14 cellular contexts compared by ENCODE assay signal in the genomic region with DNA sequence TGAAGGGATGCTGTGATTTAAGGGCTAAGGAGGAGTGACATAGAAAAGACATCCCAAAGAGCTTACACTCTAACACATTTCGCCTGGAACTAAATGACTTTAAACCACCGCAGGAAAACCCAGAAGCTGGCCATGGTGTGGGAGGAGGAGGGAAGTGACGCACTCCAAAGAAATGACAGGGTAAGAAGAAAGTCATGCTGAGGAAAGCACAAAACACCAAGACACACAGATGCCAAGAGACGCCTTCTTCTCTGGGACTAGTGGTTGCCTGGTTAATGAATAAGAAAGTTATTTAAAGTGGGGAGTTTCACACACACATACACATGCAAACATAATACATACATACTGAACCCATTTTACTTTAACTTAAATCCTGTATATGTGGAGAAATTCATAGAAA.
A peak's percentile ranks its signal among the peaks of the same experiment; 100 is the strongest.
DNase-seq lines count a peak whose midpoint lies in the region; ATAC-seq and TF ChIP-seq lines count a peak whose summit lies in the region.
"Had no signal": no experiment of that assay in that cellular context is flagged by ENCODE, and none has a peak within 500 bp of the region (broad histone marks: within the 10 kb centered on the region; RNA-seq: fewer than 3 reads in every experiment).

No MANE protein-coding gene starts in this region.

- no peaks in the 10 kb centered on the region for H3K36me3 Mint-ChIP-seq in activated CD4-positive, alpha-beta T cell treated with anti-CD3 and anti-CD28 coated beads, Interleukin-2, amount 10 ng/mL, durations not matched to agents 7 days and 5 days (ENCODE audit: low read depth)
- H3K36me3 Mint-ChIP-seq: activated CD8-positive, alpha-beta memory T cell treated with anti-CD3 and anti-CD28 coated beads, Interleukin-2, amount 10 ng/mL, durations not matched to agents 7 days and 5 days had no signal

- H3K27me3 Mint-ChIP-seq in activated CD4-positive, alpha-beta T cell treated with anti-CD3 and anti-CD28 coated beads, Interleukin-2, amount 10 ng/mL, durations not matched to agents 7 days and 5 days: peaks cover 30% of the 10 kb centered on the region

- H2AFZ ChIP-seq in osteoblast (ENCODE audit: low read length): peak overlapping the region; percentile 39
- H2AFZ ChIP-seq: GM23338 had no signal

- peak overlapping the region; percentile 47 for H3K4me2 ChIP-seq in osteoblast (ENCODE audit: insufficient read depth, low read length)
- H3K4me2 ChIP-seq: GM23338, KMS-11 had no signal

- H4K20me1 ChIP-seq in osteoblast (ENCODE audit: insufficient read depth, low read length): no peaks in the 10 kb centered on the region

- POLR2A ChIA-PET in activated CD4-positive, alpha-beta T cell treated with anti-CD3 and anti-CD28 coated beads, Interleukin-2, amount 10 ng/mL, durations not matched to agents 7 days and 5 days (lab: Charles Lee): no interaction called here

- CTCF ChIA-PET in activated CD4-positive, alpha-beta T cell treated with anti-CD3 and anti-CD28 coated beads, Interleukin-2, amount 10 ng/mL, durations not matched to agents 7 days and 5 days (lab: Charles Lee): no interaction called here

- TF ChIP-seq CTCF in GM12865 (IDR thresholded peaks at IDR 0.05; ENCODE audit: insufficient read depth, low read depth, low read length, missing control alignments) (no peak), cardiac fibroblast (IDR thresholded peaks at IDR 0.05; ENCODE audit: low read depth, low read length) (no peak), osteoblast (IDR thresholded peaks at IDR 0.05; ENCODE audit: extremely low read depth, low read depth, low read length) (no peak)

- H3K9me3 ChIP-seq in osteoblast (ENCODE audit: low read depth, low read length): no peaks in the 10 kb centered on the region

- peaks cover 21% of the 10 kb centered on the region for H3K4me1 ChIP-seq in osteoblast (ENCODE audit: insufficient read depth, low read length)

- H3K9me3 Mint-ChIP-seq in activated CD4-positive, alpha-beta T cell treated with anti-CD3 and anti-CD28 coated beads, Interleukin-2, amount 10 ng/mL, durations not matched to agents 7 days and 5 days: no peaks in the 10 kb centered on the region
- H3K9me3 Mint-ChIP-seq: GM23338 had no signal

- H3K79me2 ChIP-seq in osteoblast (ENCODE audit: insufficient read depth, low read length): no peaks in the 10 kb centered on the region

- H3K4me1 Mint-ChIP-seq in activated CD4-positive, alpha-beta T cell treated with anti-CD3 and anti-CD28 coated beads, Interleukin-2, amount 10 ng/mL, durations not matched to agents 7 days and 5 days: peaks cover 5% of the 10 kb centered on the region

- H3K4me3 Mint-ChIP-seq in activated CD4-positive, alpha-beta T cell treated with anti-CD3 and anti-CD28 coated beads, Interleukin-2, amount 10 ng/mL, durations not matched to agents 7 days and 5 days: no peak overlapping the region
- H3K4me3 Mint-ChIP-seq: activated CD8-positive, alpha-beta memory T cell treated with anti-CD3 and anti-CD28 coated beads, Interleukin-2, amount 10 ng/mL, durations not matched to agents 7 days and 5 days; GM23338 had no signal

- H3K27me3 ChIP-seq in osteoblast (ENCODE audit: insufficient read depth, low read length): no peaks in the 10 kb centered on the region

- no peak overlapping the region for H3K27ac Mint-ChIP-seq in activated CD4-positive, alpha-beta T cell treated with anti-CD3 and anti-CD28 coated beads, Interleukin-2, amount 10 ng/mL, durations not matched to agents 7 days and 5 days
- H3K27ac Mint-ChIP-seq: activated CD8-positive, alpha-beta memory T cell treated with anti-CD3 and anti-CD28 coated beads, Interleukin-2, amount 10 ng/mL, durations not matched to agents 7 days and 5 days; GM23338 had no signal

- H3K4me3 ChIP-seq in GM12865 (ENCODE audit: low read depth, low read length) (no peak overlapping the region), cardiac fibroblast (replicated peaks in 1 of 2; ENCODE audit: low read depth in 2 of 2, low read length in 2 of 2) (no peak overlapping the region), osteoblast (ENCODE audit: insufficient read depth, low read length) (no peak overlapping the region)
- H3K4me3 ChIP-seq: GM23338 had no signal

- DNase-seq in GM12865 (ENCODE audit: low read depth) (peak; percentile 30), cardiac fibroblast (ENCODE audit: low read depth in 2 of 2) (peak; percentile 54 to 84), osteoblast (ENCODE audit: insufficient read length, low spot score, missing footprints) (peak; percentile 97), DMS153 (lab: John Stamatoyannopoulos, UW) (no peak)
- no peak for DNase-seq in activated CD4-positive, alpha-beta T cell treated with anti-CD3 and anti-CD28 coated beads, Interleukin-2, amount 10 ng/mL, durations not matched to agents 7 days and 5 days
- DNase-seq: activated CD8-positive, alpha-beta memory T cell treated with anti-CD3 and anti-CD28 coated beads, Interleukin-2, amount 10 ng/mL, durations not matched to agents 7 days and 5 days; amygdala; DMS79 had no signal

- H3K36me3 ChIP-seq in osteoblast (ENCODE audit: insufficient read depth, low read length): no peaks in the 10 kb centered on the region

- ATAC-seq in HG03378 (IDR thresholded peaks at IDR 0.05; ENCODE audit: unreplicated experiment) (peak; percentile 49), GM19328 (IDR thresholded peaks at IDR 0.05; ENCODE audit: unreplicated experiment) (no peak), GM21423 (IDR thresholded peaks at IDR 0.05; ENCODE audit: unreplicated experiment) (no peak)
- ATAC-seq: activated CD8-positive, alpha-beta memory T cell treated with anti-CD3 and anti-CD28 coated beads, Interleukin-2, amount 10 ng/mL, durations not matched to agents 7 days and 5 days; GM23338; Panc1 had no signal

- peak overlapping the region; percentile 38 for H3K27ac ChIP-seq in osteoblast (ENCODE audit: low read depth, low read length)
- H3K27ac ChIP-seq: KMS-11 had no signal

Comparison
In these comparisons a context has a peak if more than half of its experiments do, and no peak if none do; other contexts are left out.
1. DNase-seq: peak in GM12865 (single experiment), cardiac fibroblast (2 of 2) and osteoblast (single experiment); none in DMS153 (single experiment) and activated CD4-positive, alpha-beta T cell treated with anti-CD3 and anti-CD28 coated beads, Interleukin-2, amount 10 ng/mL, durations not matched to agents 7 days and 5 days (single experiment).